8 cellular contexts compared by ENCODE assay signal in genomic region chr4:147096667-147097604, GRCh38.
A peak's percentile ranks its signal among the peaks of the same experiment; 100 is the strongest.
DNase-seq lines count a peak whose midpoint lies in the region; ATAC-seq and TF ChIP-seq lines count a peak whose summit lies in the region.

No MANE protein-coding gene starts in this region.

- peak; percentile 75 for TF ChIP-seq CTCF in C4-2B (conservative IDR thresholded peaks at IDR 0.05)
- TF ChIP-seq CTCF in WI38 (IDR thresholded peaks at IDR 0.05; ENCODE audit: low read depth, low read length): peak; percentile 11; the same call in 1 of the 2 replicates

- no peak overlapping the region for H3K4me3 ChIP-seq in WI38 (ENCODE audit: low read depth, low read length)

- H3K27me3 Mint-ChIP-seq in stimulated activated naive B cell treated with anti-CD40 and anti-IgM and Interleukin-4, amounts not matched to agents 10 μg/mL and 1 μg/mL and 100 μg/mL, for 72 hours: peaks cover 9 to 25% of the 10 kb centered on the region in 2 donors

- no peak overlapping the region for H3K27ac ChIP-seq in C4-2B

- H3K4me3 Mint-ChIP-seq in stimulated activated naive B cell treated with anti-CD40 and anti-IgM and Interleukin-4, amounts not matched to agents 10 μg/mL and 1 μg/mL and 100 μg/mL, for 72 hours: no peak overlapping the region

- peak; percentile 82 for ATAC-seq in GM18861 (IDR thresholded peaks at IDR 0.05; ENCODE audit: unreplicated experiment)
- ATAC-seq in left ventricle myocardium superior: peak; percentile 61
- peak; percentile 44 to 47 for ATAC-seq in stimulated activated naive B cell treated with anti-CD40 and anti-IgM and Interleukin-4, amounts not matched to agents 10 μg/mL and 1 μg/mL and 100 μg/mL, for 72 hours (replicated peaks)
- ATAC-seq in HG03095 (IDR thresholded peaks at IDR 0.05; ENCODE audit: unreplicated experiment): no peak
- ATAC-seq in HG03196 (IDR thresholded peaks at IDR 0.05; ENCODE audit: unreplicated experiment): no peak

- no peaks in the 10 kb centered on the region for H3K9me3 Mint-ChIP-seq in stimulated activated naive B cell treated with anti-CD40 and anti-IgM and Interleukin-4, amounts not matched to agents 10 μg/mL and 1 μg/mL and 100 μg/mL, for 72 hours

- DNase-seq in Kasumi-1 (lab: John Stamatoyannopoulos, UW) (peak; percentile 60 to 79), left ventricle myocardium superior (no peak)
- no peak for DNase-seq in stimulated activated naive B cell treated with anti-CD40 and anti-IgM and Interleukin-4, amounts not matched to agents 10 μg/mL and 1 μg/mL and 100 μg/mL, for 72 hours

- no peak overlapping the region for H3K27ac Mint-ChIP-seq in stimulated activated naive B cell treated with anti-CD40 and anti-IgM and Interleukin-4, amounts not matched to agents 10 μg/mL and 1 μg/mL and 100 μg/mL, for 72 hours

- intact Hi-C loops in left ventricle myocardium superior (cut with micrococcal nuclease): loop anchor here (2.0 kb wide), 1 partner anchor 78 kb away; no protein-coding TSS in a partner anchor

- no peaks in the 10 kb centered on the region for H3K36me3 Mint-ChIP-seq in stimulated activated naive B cell treated with anti-CD40 and anti-IgM and Interleukin-4, amounts not matched to agents 10 μg/mL and 1 μg/mL and 100 μg/mL, for 72 hours

- no peaks in the 10 kb centered on the region for H3K4me1 Mint-ChIP-seq in stimulated activated naive B cell treated with anti-CD40 and anti-IgM and Interleukin-4, amounts not matched to agents 10 μg/mL and 1 μg/mL and 100 μg/mL, for 72 hours

Comparison
In these comparisons a context has a peak if more than half of its experiments do, and no peak if none do; other contexts are left out.
1. ATAC-seq: peak in GM18861 (single experiment), left ventricle myocardium superior (single experiment) and stimulated activated naive B cell treated with anti-CD40 and anti-IgM and Interleukin-4, amounts not matched to agents 10 μg/mL and 1 μg/mL and 100 μg/mL, for 72 hours (2 of 2); none in HG03095 (single experiment) and HG03196 (single experiment).
2. DNase-seq: peak in Kasumi-1 (2 of 2); none in left ventricle myocardium superior (single experiment) and stimulated activated naive B cell treated with anti-CD40 and anti-IgM and Interleukin-4, amounts not matched to agents 10 μg/mL and 1 μg/mL and 100 μg/mL, for 72 hours (single experiment).